Comparison of ENCODE assay signal across 25 cellular contexts in genomic region chr9:90950600-90950999, GRCh38.
"Had no signal": no experiment of that assay in that cellular context is flagged by ENCODE, and none has a peak within 500 bp of the region (broad histone marks: within the 10 kb centered on the region; RNA-seq: fewer than 3 reads in every experiment).

No MANE protein-coding gene starts in this region.

- H3K9ac ChIP-seq: neural progenitor cell had no signal

- H3K36me3 Mint-ChIP-seq: memory B cell; natural killer cell treated with Interleukin-12 subunit alpha and Interleukin-12 subunit beta and Interleukin-15 and Interleukin-18, amount 100 ng/mL, for 72 hours; neural progenitor cell; stimulated activated effector memory CD8-positive, alpha-beta T cell treated with anti-CD3 and anti-CD28 coated beads, Interleukin-12 subunit alpha, Interleukin-12 subunit beta, amount 100 ng/mL, for 72 hours had no signal

- H3K9me3 ChIP-seq: left ventricle myocardium inferior, lower lobe of right lung, pancreas, suprapubic skin, thyroid gland, upper lobe of left lung, uterus had no signal

- H3K4me2 ChIP-seq: neural progenitor cell, smooth muscle cell had no signal

- FAIRE-seq: kidney, pancreas had no signal

- H3K27ac Mint-ChIP-seq: memory B cell; natural killer cell treated with Interleukin-12 subunit alpha and Interleukin-12 subunit beta and Interleukin-15 and Interleukin-18, amount 100 ng/mL, for 72 hours; neural progenitor cell; progenitor cell of endocrine pancreas; stimulated activated effector memory CD8-positive, alpha-beta T cell treated with anti-CD3 and anti-CD28 coated beads, Interleukin-12 subunit alpha, Interleukin-12 subunit beta, amount 100 ng/mL, for 72 hours had no signal

- H3K9me3 Mint-ChIP-seq: memory B cell; natural killer cell treated with Interleukin-12 subunit alpha and Interleukin-12 subunit beta and Interleukin-15 and Interleukin-18, amount 100 ng/mL, for 72 hours; neural progenitor cell; stimulated activated effector memory CD8-positive, alpha-beta T cell treated with anti-CD3 and anti-CD28 coated beads, Interleukin-12 subunit alpha, Interleukin-12 subunit beta, amount 100 ng/mL, for 72 hours had no signal

- H3K4me1 Mint-ChIP-seq: memory B cell; neural progenitor cell; stimulated activated effector memory CD8-positive, alpha-beta T cell treated with anti-CD3 and anti-CD28 coated beads, Interleukin-12 subunit alpha, Interleukin-12 subunit beta, amount 100 ng/mL, for 72 hours had no signal

- H3K4me3 ChIP-seq: esophagus muscularis mucosa, left ventricle myocardium inferior, lower lobe of right lung, neural progenitor cell, pancreas, smooth muscle cell, suprapubic skin, thyroid gland, upper lobe of left lung, uterus had no signal

- H3K36me3 ChIP-seq: esophagus muscularis mucosa, left ventricle myocardium inferior, lower lobe of right lung, neural progenitor cell, pancreas, suprapubic skin, thyroid gland, upper lobe of left lung, uterus had no signal

- H3K27ac ChIP-seq: epithelial cell of prostate, esophagus muscularis mucosa, foreskin keratinocyte, left ventricle myocardium inferior, lower lobe of right lung, neural progenitor cell, pancreas, suprapubic skin, thyroid gland, upper lobe of left lung, uterus had no signal

- H3K4me1 ChIP-seq: esophagus muscularis mucosa, foreskin keratinocyte, left ventricle myocardium inferior, lower lobe of right lung, pancreas, thyroid gland, upper lobe of left lung, uterus had no signal

- H3K4me3 Mint-ChIP-seq: memory B cell; natural killer cell treated with Interleukin-12 subunit alpha and Interleukin-12 subunit beta and Interleukin-15 and Interleukin-18, amount 100 ng/mL, for 72 hours; neural progenitor cell; stimulated activated effector memory CD8-positive, alpha-beta T cell treated with anti-CD3 and anti-CD28 coated beads, Interleukin-12 subunit alpha, Interleukin-12 subunit beta, amount 100 ng/mL, for 72 hours had no signal

- DNase-seq: effector memory CD4-positive, alpha-beta T cell; foreskin keratinocyte; kidney; left cardiac atrium; left ventricle myocardium inferior; lower lobe of right lung; midbrain; nucleus accumbens; pancreas; right cardiac atrium; stimulated activated CD4-positive, alpha-beta T cell treated with anti-CD3 and anti-CD28 coated beads, Interleukin-4, amount 100 ng/mL, for 1 hour; stimulated activated CD8-positive, alpha-beta memory T cell treated with anti-CD3 and anti-CD28 coated beads, Interleukin-4, amount 100 ng/mL, for 48 hours; stimulated activated naive CD8-positive, alpha-beta T cell treated with anti-CD3 and anti-CD28 coated beads, Interleukin-15, Interleukin-2, amounts not matched to agents 100 U/mL and 50 U/mL, for 24 hours; thyroid gland; upper lobe of left lung; uterus had no signal

- H2AFZ ChIP-seq: neural progenitor cell had no signal

- ATAC-seq: foreskin keratinocyte; left cardiac atrium; lower lobe of right lung; natural killer cell treated with Interleukin-12 subunit alpha and Interleukin-12 subunit beta and Interleukin-15 and Interleukin-18, amount 100 ng/mL, for 72 hours; pancreas; right cardiac atrium; stimulated activated effector memory CD8-positive, alpha-beta T cell treated with anti-CD3 and anti-CD28 coated beads, Interleukin-12 subunit alpha, Interleukin-12 subunit beta, amount 100 ng/mL, for 72 hours; stimulated activated naive CD8-positive, alpha-beta T cell treated with anti-CD3 and anti-CD28 coated beads, Interleukin-15, Interleukin-2, amounts not matched to agents 100 U/mL and 50 U/mL, for 24 hours had no signal

- H3K27me3 ChIP-seq: foreskin keratinocyte, neural progenitor cell, pancreas, suprapubic skin, thyroid gland, upper lobe of left lung, uterus had no signal
